ENCODE assay signal across 27 cellular contexts in genomic region chr10:125141150-125141859, GRCh38. TPM values are rescaled to one million over a fixed set of nuclear protein-coding genes. Genes with fewer than 3 reads are reported as not detected.
DNase-seq lines count a peak whose midpoint lies in the region; ATAC-seq, FAIRE-seq and TF ChIP-seq lines count a peak whose summit lies in the region.
"Had no signal": no experiment of that assay in that cellular context is flagged by ENCODE, and none has a peak within 500 bp of the region (broad histone marks: within the 10 kb centered on the region; RNA-seq: fewer than 3 reads in every experiment).

No MANE protein-coding gene starts in this region.

- peaks cover 45% of the 10 kb centered on the region for H3K4me1 Mint-ChIP-seq in progenitor cell of endocrine pancreas (ENCODE audit: low read depth)

- peaks cover 4% of the 10 kb centered on the region for H3K36me3 Mint-ChIP-seq in progenitor cell of endocrine pancreas (ENCODE audit: insufficient read depth)
- H3K36me3 Mint-ChIP-seq: CD8-positive, alpha-beta T cell had no signal

- H3K27me3 ChIP-seq in breast epithelium: no peaks in the 10 kb centered on the region
- H3K27me3 ChIP-seq in foreskin keratinocyte: no peaks in the 10 kb centered on the region
- H3K27me3 ChIP-seq: adrenal gland, body of pancreas, transverse colon had no signal

- H3K27ac ChIP-seq in C4-2B (peak overlapping the region; percentile 16), RWPE1 (peak overlapping the region; percentile 44), kidney (ENCODE audit: low read depth in 2 of 2, low read length in 2 of 2) (no peak overlapping the region), breast epithelium (no peak overlapping the region), foreskin keratinocyte (no peak overlapping the region)
- H3K27ac ChIP-seq: adrenal gland, body of pancreas, HL-60, transverse colon had no signal

- H3K27ac Mint-ChIP-seq in progenitor cell of endocrine pancreas: peak overlapping the region; percentile 47
- H3K27ac Mint-ChIP-seq: activated CD8-positive, alpha-beta T cell treated with anti-CD3 and anti-CD28 coated beads for 36 hours; activated T-helper 1 cell treated with anti-CD3 and anti-CD28 coated beads, Interleukin-12 subunit alpha, Interleukin-12 subunit beta, Interleukin-2, Interleukin-4 antibody, amounts not matched to agents 30 ng/mL and 10 ng/mL and 1 ng/mL, durations not matched to agents 14 hours and 24 hours and 36 hours; CD8-positive, alpha-beta T cell had no signal

- no peak for ATAC-seq in foreskin keratinocyte
- ATAC-seq: activated CD8-positive, alpha-beta T cell treated with anti-CD3 and anti-CD28 coated beads for 36 hours; body of pancreas; CD8-positive, alpha-beta T cell; left lobe of liver had no signal

- H3K9ac ChIP-seq in kidney (ENCODE audit: low read length in 2 of 2): no peak overlapping the region

- POLR2A ChIA-PET in RWPE1 (lab: Yijun Ruan, JAX; ENCODE audit: low non-redundant PET): no interaction called here

- intact Hi-C loops in kidney (cut with DNase I): no loop called here
- intact Hi-C loops in breast epithelium (cut with DNase I; ENCODE audit: low total_unique reads): no loop called here

- no peak overlapping the region for H3K4me3 Mint-ChIP-seq in progenitor cell of endocrine pancreas (ENCODE audit: low read depth)
- H3K4me3 Mint-ChIP-seq: activated CD8-positive, alpha-beta T cell treated with anti-CD3 and anti-CD28 coated beads for 36 hours; activated T-helper 1 cell treated with anti-CD3 and anti-CD28 coated beads, Interleukin-12 subunit alpha, Interleukin-12 subunit beta, Interleukin-2, Interleukin-4 antibody, amounts not matched to agents 30 ng/mL and 10 ng/mL and 1 ng/mL, durations not matched to agents 14 hours and 24 hours and 36 hours; CD8-positive, alpha-beta T cell had no signal

- no peak for FAIRE-seq in kidney (lab: Jason Lieb, UNC)
- FAIRE-seq: A204.1 had no signal

- CTCF ChIA-PET in RWPE1 (lab: Yijun Ruan, JAX): no interaction called here

- H3K27me3 Mint-ChIP-seq in progenitor cell of endocrine pancreas: no peaks in the 10 kb centered on the region

- TF ChIP-seq CTCF in C4-2B (conservative IDR thresholded peaks at IDR 0.05): no peak
- no peak for TF ChIP-seq CTCF in RWPE1 (conservative IDR thresholded peaks at IDR 0.05; ENCODE audit: low read depth)
- TF ChIP-seq CTCF in kidney (IDR thresholded peaks at IDR 0.05; ENCODE audit: borderline replicate concordance, extremely low read depth, insufficient read depth): no peak
- no peak for TF ChIP-seq CTCF in progenitor cell of endocrine pancreas (IDR thresholded peaks at IDR 0.05; ENCODE audit: unreplicated experiment)
- TF ChIP-seq CTCF in breast epithelium (IDR thresholded peaks at IDR 0.05): no peak
- no peak for TF ChIP-seq CTCF in foreskin keratinocyte (conservative IDR thresholded peaks at IDR 0.05)

- no peaks in the 10 kb centered on the region for H3K9me3 Mint-ChIP-seq in progenitor cell of endocrine pancreas (ENCODE audit: low read depth)
- H3K9me3 Mint-ChIP-seq: activated CD8-positive, alpha-beta T cell treated with anti-CD3 and anti-CD28 coated beads for 36 hours; activated T-helper 1 cell treated with anti-CD3 and anti-CD28 coated beads, Interleukin-12 subunit alpha, Interleukin-12 subunit beta, Interleukin-2, Interleukin-4 antibody, amounts not matched to agents 30 ng/mL and 10 ng/mL and 1 ng/mL, durations not matched to agents 14 hours and 24 hours and 36 hours; CD8-positive, alpha-beta T cell had no signal

- peaks cover 28 to 49% of the 10 kb centered on the region in 2 donors for H3K4me1 ChIP-seq in kidney (ENCODE audit: control insufficient read depth in 1 of 2, insufficient read depth in 1 of 2, low read depth in 1 of 2, low read length in 2 of 2)
- peaks cover 3 to 8% of the 10 kb centered on the region in 2 donors for H3K4me1 ChIP-seq in breast epithelium
- peaks cover 13% of the 10 kb centered on the region for H3K4me1 ChIP-seq in foreskin keratinocyte

- H3K4me3 ChIP-seq in kidney (ENCODE audit: low read length in 2 of 2): no peak overlapping the region
- no peak overlapping the region for H3K4me3 ChIP-seq in breast epithelium
- H3K4me3 ChIP-seq: adrenal gland, body of pancreas, transverse colon had no signal

- H3K36me3 ChIP-seq in kidney (ENCODE audit: control insufficient read depth in 1 of 2, insufficient read depth in 2 of 2, low read length in 2 of 2) (peaks cover 0 to 3% of the 10 kb centered on the region in 2 donors), breast epithelium (no peaks in the 10 kb centered on the region)
- H3K36me3 ChIP-seq: adrenal gland, transverse colon had no signal

- H3K9me3 ChIP-seq in kidney (ENCODE audit: control insufficient read depth in 1 of 2, low read length in 2 of 2) (no peaks in the 10 kb centered on the region), breast epithelium (no peaks in the 10 kb centered on the region)
- H3K9me3 ChIP-seq: adrenal gland, body of pancreas, transverse colon had no signal

- no peak for TF ChIP-seq POLR2A in breast epithelium (IDR thresholded peaks at IDR 0.05)

- DNase-seq in RWPE1 (ENCODE audit: low spot score) (no peak), kidney (peak; percentile 46), progenitor cell of endocrine pancreas (ENCODE audit: low spot score, unreplicated experiment) (no peak), breast epithelium (ENCODE audit: low spot score in 2 of 2) (no peak), NCI-H82 (lab: John Stamatoyannopoulos, UW) (no peak), foreskin keratinocyte (no peak)
- DNase-seq in activated CD4-positive, alpha-beta T cell treated with anti-CD3 and anti-CD28 coated beads for 1 hour: no peak
- DNase-seq: activated CD4-positive, CD25-positive, alpha-beta regulatory T cell treated with anti-CD3 and anti-CD28 coated beads, Interleukin-2, amount 50 U/mL, for 72 hours; activated CD8-positive, alpha-beta memory T cell treated with anti-CD3 and anti-CD28 coated beads, Interleukin-2, amount 50 U/mL, for 48 hours; activated CD8-positive, alpha-beta T cell treated with anti-CD3 and anti-CD28 coated beads for 36 hours; activated naive CD4-positive, alpha-beta T cell treated with Interleukin-2 at 50 U/mL for 16 hours; adrenal gland; CD8-positive, alpha-beta T cell; NCI-H2081; NCI-H524 treated with DMSO at 0.1 percent for 48 hours; NK-92 treated with Interleukin-12 subunit alpha and Interleukin-12 subunit beta, amount 100 ng/mL, for 24 hours; Right ventricle myocardium superior; stimulated activated CD4-positive, alpha-beta T cell treated with anti-CD3 and anti-CD28 coated beads, Interleukin-15, amount 100 ng/mL, for 24 hours; stimulated activated CD4-positive, alpha-beta T cell treated with anti-CD3 and anti-CD28 coated beads, Interleukin-4, amount 100 ng/mL, for 4 hours; T-helper 2 cell; transverse colon had no signal

RNA-seq across cellular contexts. Expression of gene CTBP2, which starts 19.1 kb away (rescaled TPM):
- total RNA-seq in kidney: 111 TPM
- 33.1 TPM for polyA plus RNA-seq in kidney (ENCODE audit: insufficient read depth, low read depth, low replicate concordance)
- total RNA-seq in progenitor cell of endocrine pancreas: 182 and 183 TPM in 2 replicates
- total RNA-seq in breast epithelium: 10 to 100 TPM; 53.1 to 91.2 (median 65.9) TPM
- total RNA-seq in foreskin keratinocyte: 100 and 101 TPM in 2 replicates
- polyA plus RNA-seq in foreskin keratinocyte: 41.7 and 48.4 TPM in 2 replicates

Comparison
In these comparisons a context has a peak if more than half of its experiments do, and no peak if none do; other contexts are left out.
1. H3K27ac ChIP-seq: peak in C4-2B (single experiment) and RWPE1 (single experiment); none in kidney (0 of 2), breast epithelium (0 of 2) and foreskin keratinocyte (single experiment).